10 cellular contexts compared by ENCODE assay signal in genomic region chr11:19511413-19512183, GRCh38.
DNase-seq lines count a peak whose midpoint lies in the region; ATAC-seq and TF ChIP-seq lines count a peak whose summit lies in the region.
"Had no signal": no experiment of that assay in that cellular context is flagged by ENCODE, and none has a peak within 500 bp of the region (broad histone marks: within the 10 kb centered on the region; RNA-seq: fewer than 3 reads in every experiment).

No MANE protein-coding gene starts in this region.

- TF ChIP-seq CTCF in cardiac fibroblast (IDR thresholded peaks at IDR 0.05; ENCODE audit: low read depth, low read length) (no peak), lung (IDR thresholded peaks at IDR 0.05; ENCODE audit: control extremely low read depth, extremely low read depth) (no peak), upper lobe of right lung (IDR thresholded peaks at IDR 0.05) (no peak)

- peak overlapping the region in 1 of 2 donors; percentile 18 for H3K27ac ChIP-seq in lung (ENCODE audit: low read depth in 1 of 2, low read length in 1 of 2)
- peak overlapping the region; percentile 42 for H3K27ac ChIP-seq in upper lobe of right lung

- H3K27me3 ChIP-seq in lung (ENCODE audit: control insufficient read depth, insufficient read depth) (no peaks in the 10 kb centered on the region), upper lobe of right lung (no peaks in the 10 kb centered on the region)

- ATAC-seq in lung (ENCODE audit: insufficient read depth, low FRiP score) = no peak
- peak; percentile 37 for ATAC-seq in upper lobe of right lung
- no peak for ATAC-seq in GM21515 (IDR thresholded peaks at IDR 0.05; ENCODE audit: unreplicated experiment)

- DNase-seq in NCI-H2171 treated with DMSO at 0.1 percent for 48 hours (lab: John Stamatoyannopoulos, UW) (peak; percentile 40), NCI-H2171 (lab: John Stamatoyannopoulos, UW) (no peak), cardiac fibroblast (ENCODE audit: low read depth in 2 of 2) (peak; percentile 31 to 70), lung (ENCODE audit: low spot score) (peak; percentile 36), upper lobe of right lung (peak; percentile 66), epidermal melanocyte (ENCODE audit: insufficient read length, low spot score) (no peak), AG08396 (ENCODE audit: low spot score) (no peak)
- DNase-seq: GOT3, naive B cell had no signal

- H3K4me1 ChIP-seq in lung (ENCODE audit: control insufficient read depth in 2 of 2, insufficient read depth in 2 of 2, low read length in 2 of 2) = peaks cover 0 to 8% of the 10 kb centered on the region in 2 donors
- no peaks in the 10 kb centered on the region for H3K4me1 ChIP-seq in upper lobe of right lung

- no peaks in the 10 kb centered on the region for H3K36me3 ChIP-seq in lung (ENCODE audit: control insufficient read depth in 2 of 2, insufficient read depth in 2 of 2, low read length in 2 of 2)
- no peaks in the 10 kb centered on the region for H3K36me3 ChIP-seq in upper lobe of right lung

- WGBS in lung, 2 donors = 39% methylated on average over 9 of the region's 9 CpGs

- H3K4me3 ChIP-seq in cardiac fibroblast (replicated peaks in 1 of 2; ENCODE audit: low read depth in 2 of 2, low read length in 2 of 2) (no peak overlapping the region), lung (no peak overlapping the region), upper lobe of right lung (no peak overlapping the region)

- H3K9me3 ChIP-seq in lung (ENCODE audit: control insufficient read depth in 2 of 2, insufficient read depth in 1 of 2, low read length in 1 of 2) (peaks cover 0 to 2% of the 10 kb centered on the region in 2 donors), upper lobe of right lung (no peaks in the 10 kb centered on the region)

- intact Hi-C loops in upper lobe of right lung (cut with DNase I) = no loop called here

Comparison
In these comparisons a context has a peak if more than half of its experiments do, and no peak if none do; other contexts are left out.
1. DNase-seq: peak in NCI-H2171 treated with DMSO at 0.1 percent for 48 hours (single experiment), cardiac fibroblast (2 of 2), lung (single experiment) and upper lobe of right lung (single experiment); none in NCI-H2171 (single experiment), epidermal melanocyte (single experiment) and AG08396 (single experiment).